9 cellular contexts compared by ENCODE assay signal in the genomic region with DNA sequence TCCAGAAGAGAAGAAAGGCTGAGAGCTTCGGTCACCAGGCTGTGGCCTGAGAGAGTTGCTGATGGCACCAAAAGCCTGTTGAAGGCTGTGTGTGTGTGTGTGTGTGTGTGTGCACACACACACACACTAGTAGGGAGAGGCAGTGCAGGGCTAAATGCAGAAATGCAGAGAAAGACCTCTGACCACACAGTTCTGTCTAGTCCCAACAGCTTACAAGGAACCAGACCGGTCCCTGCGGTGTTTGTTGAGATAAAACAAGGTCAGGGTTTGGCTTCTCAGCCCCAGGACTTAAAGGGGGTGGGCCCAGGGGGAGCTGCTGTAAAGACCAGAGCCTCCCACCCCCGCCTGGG.
DNase-seq lines count a peak whose midpoint lies in the region; ATAC-seq and TF ChIP-seq lines count a peak whose summit lies in the region.
"Had no signal": no experiment of that assay in that cellular context is flagged by ENCODE, and none has a peak within 500 bp of the region (broad histone marks: within the 10 kb centered on the region; RNA-seq: fewer than 3 reads in every experiment).

No MANE protein-coding gene starts in this region.

- POLR2A ChIA-PET in T-cell (lab: Charles Lee) = no interaction called here

- no peaks in the 10 kb centered on the region for H4K20me1 ChIP-seq in Loucy (ENCODE audit: insufficient read depth, low read length, poor library complexity, severe bottlenecking)

- no peak overlapping the region for H2AFZ ChIP-seq in Loucy (ENCODE audit: low read length)

- CTCF ChIA-PET in T-cell (lab: Charles Lee) = no interaction called here

- H3K4me1 Mint-ChIP-seq in T-cell = peaks cover 13 to 33% (median 16%) of the 10 kb centered on the region in 3 donors

- no peaks in the 10 kb centered on the region for H3F3A ChIP-seq in Loucy (ENCODE audit: low read depth)

- peaks cover 4% of the 10 kb centered on the region for H3K36me3 Mint-ChIP-seq in T-cell

- no peak overlapping the region for H3K27ac Mint-ChIP-seq in T-cell

- peaks cover 51% of the 10 kb centered on the region for H3K4me1 ChIP-seq in Loucy (ENCODE audit: insufficient read depth, low read length, poor library complexity, severe bottlenecking)
- peaks cover 9 to 65% (median 39%) of the 10 kb centered on the region in 5 donors for H3K4me1 ChIP-seq in subcutaneous abdominal adipose tissue (ENCODE audit: control insufficient read depth in 5 of 5, insufficient read depth in 5 of 5, low read length in 5 of 5)

- H3K79me2 ChIP-seq in Loucy (ENCODE audit: insufficient read depth, low read length) = no peaks in the 10 kb centered on the region

- no peaks in the 10 kb centered on the region for H3K27me3 ChIP-seq in Loucy (ENCODE audit: insufficient read depth, low read length, poor library complexity, severe bottlenecking)
- no peaks in the 10 kb centered on the region for H3K27me3 ChIP-seq in subcutaneous abdominal adipose tissue (ENCODE audit: control insufficient read depth in 5 of 5, insufficient read depth in 4 of 5, low read length in 5 of 5)

- H3K9ac ChIP-seq in Loucy (ENCODE audit: low read depth, low read length, poor library complexity, severe bottlenecking) (peak overlapping the region; percentile 1), subcutaneous abdominal adipose tissue (ENCODE audit: low read length in 5 of 5) (peak overlapping the region in 1 of 5 donors; percentile 38)

- TF ChIP-seq CTCF in Loucy (conservative IDR thresholded peaks at IDR 0.05; ENCODE audit: low read length) = no peak

- H3K9me3 Mint-ChIP-seq in T-cell = no peaks in the 10 kb centered on the region

- no peaks in the 10 kb centered on the region for H3K36me3 ChIP-seq in Loucy (ENCODE audit: insufficient read depth, low read length)
- peaks cover 0 to 18% (median 4%) of the 10 kb centered on the region in 5 donors for H3K36me3 ChIP-seq in subcutaneous abdominal adipose tissue (ENCODE audit: control insufficient read depth in 5 of 5, insufficient read depth in 5 of 5, low read length in 5 of 5)

- peak; percentile 36 for DNase-seq in brain pericyte (ENCODE audit: low read depth, low spot score)
- peak; percentile 66 for DNase-seq in left kidney (ENCODE audit: low read depth, low spot score)
- no peak for DNase-seq in T-cell
- no peak for DNase-seq in activated T-cell treated with anti-CD3 and anti-CD28 coated beads, Interleukin-2, amount 50 U/mL, for 48 hours
- DNase-seq: NCI-H1930 had no signal

- peak overlapping the region; percentile 40 for H3K4me2 ChIP-seq in Loucy (ENCODE audit: low read depth, low read length, poor library complexity, severe bottlenecking)

- no peak overlapping the region for H3K4me3 ChIP-seq in Loucy (ENCODE audit: low read length, poor library complexity, severe bottlenecking)
- no peak overlapping the region for H3K4me3 ChIP-seq in subcutaneous abdominal adipose tissue (ENCODE audit: low read depth in 1 of 5, low read length in 5 of 5)

- H3K27ac ChIP-seq in subcutaneous abdominal adipose tissue (ENCODE audit: low read depth, low read length) = peak overlapping the region; percentile 37

- no peak for ATAC-seq in T-cell (replicated peaks in 1 of 4)
- no peak for ATAC-seq in HG02623 (IDR thresholded peaks at IDR 0.05; ENCODE audit: unreplicated experiment)
- no peak for ATAC-seq in GM18873 (IDR thresholded peaks at IDR 0.05; ENCODE audit: low FRiP score, unreplicated experiment)

- H3K9me2 ChIP-seq in Loucy (replicated peaks; ENCODE audit: low read depth, low read length) = no peaks in the 10 kb centered on the region

- no peaks in the 10 kb centered on the region for H3K27me3 Mint-ChIP-seq in T-cell

- no peak overlapping the region for H3K4me3 Mint-ChIP-seq in T-cell

- H3K9me3 ChIP-seq in Loucy (ENCODE audit: insufficient read depth, low read depth, low read length) (no peaks in the 10 kb centered on the region), subcutaneous abdominal adipose tissue (ENCODE audit: control insufficient read depth in 5 of 5, low read length in 5 of 5) (no peaks in the 10 kb centered on the region)

Comparison
In these comparisons a context has a peak if more than half of its experiments do, and no peak if none do; other contexts are left out.
1. DNase-seq: peak in brain pericyte (single experiment) and left kidney (single experiment); none in T-cell (0 of 34) and activated T-cell treated with anti-CD3 and anti-CD28 coated beads, Interleukin-2, amount 50 U/mL, for 48 hours (0 of 2).